Comparison of ENCODE assay signal across 2 cellular contexts in genomic region chrX:154010330-154011087, GRCh38.
TF ChIP-seq lines count a peak whose summit lies in the region.

No MANE protein-coding gene starts in this region.

TF ChIP-seq in IMR-90, 13 proteins besides CTCF, POLR2A, EP300 and RAD21:
- no peak for TF ChIP-seq ELK1 (IDR thresholded peaks at IDR 0.05; ENCODE audit: borderline replicate concordance, low read depth, low read length)
- TF ChIP-seq CEBPB (IDR thresholded peaks at IDR 0.05; ENCODE audit: low read depth, low read length): peak; percentile 38; the same call in 1 of the 2 replicates

TF ChIP-seq in HepG2, 621 proteins besides CTCF, POLR2A, EP300 and RAD21 (continues in another document):
- TF ChIP-seq ZNF652 (CRISPR knock-in tag; IDR thresholded peaks at IDR 0.05; ENCODE audit: borderline replicate concordance, low read depth): no peak
- 0 out of 2 replicates have a peak, but pooled peaks have one; percentile 19 for TF ChIP-seq ARID5B (CRISPR knock-in tag; IDR thresholded peaks at IDR 0.05)
- no peak for TF ChIP-seq ZNF83 (CRISPR knock-in tag; IDR thresholded peaks at IDR 0.05; ENCODE audit: borderline replicate concordance)
- TF ChIP-seq ZNF34 (CRISPR knock-in tag; IDR thresholded peaks at IDR 0.05; ENCODE audit: borderline replicate concordance): no peak
- no peak for TF ChIP-seq ZNF503 (CRISPR knock-in tag; IDR thresholded peaks at IDR 0.05)
- 0 out of 2 replicates have a peak, but pooled peaks have one; percentile 22 for TF ChIP-seq THAP11 (CRISPR knock-in tag; IDR thresholded peaks at IDR 0.05)
- no peak for TF ChIP-seq ZNF597 (CRISPR knock-in tag; IDR thresholded peaks at IDR 0.05)
- no peak for TF ChIP-seq TFAP4 (IDR thresholded peaks at IDR 0.05; ENCODE audit: borderline replicate concordance, low read depth)
- TF ChIP-seq NPAS2 (CRISPR knock-in tag; IDR thresholded peaks at IDR 0.05; ENCODE audit: borderline replicate concordance): no peak
- no peak for TF ChIP-seq ZNF530 (CRISPR knock-in tag; IDR thresholded peaks at IDR 0.05; ENCODE audit: low read depth)
- TF ChIP-seq SOX6 (IDR thresholded peaks at IDR 0.05): no peak
- TF ChIP-seq SOX6 (CRISPR knock-in tag; IDR thresholded peaks at IDR 0.05): no peak
- TF ChIP-seq ZNF891 (CRISPR knock-in tag; IDR thresholded peaks at IDR 0.05): no peak
- TF ChIP-seq NCOA2 (CRISPR knock-in tag; IDR thresholded peaks at IDR 0.05): peak; percentile 34; the same call in 1 of the 2 replicates
- TF ChIP-seq TFDP1 (CRISPR knock-in tag; IDR thresholded peaks at IDR 0.05; ENCODE audit: borderline replicate concordance): no peak
- TF ChIP-seq ARHGAP35 (CRISPR knock-in tag; IDR thresholded peaks at IDR 0.05; ENCODE audit: borderline replicate concordance): no peak
- 0 out of 2 replicates have a peak, but pooled peaks have one; percentile 13 for TF ChIP-seq POLR2AphosphoS5 (IDR thresholded peaks at IDR 0.05; ENCODE audit: low read depth, low read length)
- peak; percentile 23; the same call in 1 of the 2 replicates for TF ChIP-seq FOXK1 (CRISPR knock-in tag; IDR thresholded peaks at IDR 0.05; ENCODE audit: borderline replicate concordance, low read depth)
- TF ChIP-seq HDAC2 (CRISPR knock-in tag; IDR thresholded peaks at IDR 0.05): 0 out of 2 replicates have a peak, but pooled peaks have one; percentile 27
- peak; percentile 86 for TF ChIP-seq FOSL2 (CRISPR knock-in tag; IDR thresholded peaks at IDR 0.05)
- no peak for TF ChIP-seq HNF4G (IDR thresholded peaks at IDR 0.05; ENCODE audit: borderline replicate concordance, low read depth, low read length)
- TF ChIP-seq HNF4G (CRISPR knock-in tag; IDR thresholded peaks at IDR 0.05; ENCODE audit: borderline replicate concordance, low read depth): no peak
- no peak for TF ChIP-seq ZNF644 (CRISPR knock-in tag; IDR thresholded peaks at IDR 0.05; ENCODE audit: low read depth)
- TF ChIP-seq IRX3 (CRISPR knock-in tag; IDR thresholded peaks at IDR 0.05; ENCODE audit: borderline replicate concordance, low read depth): no peak
- TF ChIP-seq CBFB (CRISPR knock-in tag; IDR thresholded peaks at IDR 0.05): no peak
- peak; percentile 41; the same call in 1 of the 2 replicates for TF ChIP-seq ZBTB33 (CRISPR knock-in tag; IDR thresholded peaks at IDR 0.05)
- no peak for TF ChIP-seq ZBTB7A (CRISPR knock-in tag; IDR thresholded peaks at IDR 0.05)
- peak; percentile 37 for TF ChIP-seq HNF4A (CRISPR knock-in tag; IDR thresholded peaks at IDR 0.05)
- TF ChIP-seq ZNF552 (CRISPR knock-in tag; IDR thresholded peaks at IDR 0.05; ENCODE audit: borderline replicate concordance): no peak
- no peak for TF ChIP-seq PREB (CRISPR knock-in tag; IDR thresholded peaks at IDR 0.05)
- TF ChIP-seq ZNF367 (CRISPR knock-in tag; IDR thresholded peaks at IDR 0.05; ENCODE audit: borderline replicate concordance): no peak
- TF ChIP-seq ZBTB37 (CRISPR knock-in tag; IDR thresholded peaks at IDR 0.05): no peak
- no peak for TF ChIP-seq MXD1 (CRISPR knock-in tag; IDR thresholded peaks at IDR 0.05)
- 0 out of 2 replicates have a peak, but pooled peaks have one; percentile 17 for TF ChIP-seq IRF2 (CRISPR knock-in tag; IDR thresholded peaks at IDR 0.05)
- no peak for TF ChIP-seq ZNF878 (CRISPR knock-in tag; IDR thresholded peaks at IDR 0.05)
- no peak for TF ChIP-seq UBTF (CRISPR knock-in tag; IDR thresholded peaks at IDR 0.05)
- no peak for TF ChIP-seq IKZF5 (CRISPR knock-in tag; IDR thresholded peaks at IDR 0.05)
- 0 out of 2 replicates have a peak, but pooled peaks have one; percentile 17 for TF ChIP-seq SAP130 (CRISPR knock-in tag; IDR thresholded peaks at IDR 0.05; ENCODE audit: low read depth)
